1 cellular context compared by ENCODE assay signal in the genomic region with DNA sequence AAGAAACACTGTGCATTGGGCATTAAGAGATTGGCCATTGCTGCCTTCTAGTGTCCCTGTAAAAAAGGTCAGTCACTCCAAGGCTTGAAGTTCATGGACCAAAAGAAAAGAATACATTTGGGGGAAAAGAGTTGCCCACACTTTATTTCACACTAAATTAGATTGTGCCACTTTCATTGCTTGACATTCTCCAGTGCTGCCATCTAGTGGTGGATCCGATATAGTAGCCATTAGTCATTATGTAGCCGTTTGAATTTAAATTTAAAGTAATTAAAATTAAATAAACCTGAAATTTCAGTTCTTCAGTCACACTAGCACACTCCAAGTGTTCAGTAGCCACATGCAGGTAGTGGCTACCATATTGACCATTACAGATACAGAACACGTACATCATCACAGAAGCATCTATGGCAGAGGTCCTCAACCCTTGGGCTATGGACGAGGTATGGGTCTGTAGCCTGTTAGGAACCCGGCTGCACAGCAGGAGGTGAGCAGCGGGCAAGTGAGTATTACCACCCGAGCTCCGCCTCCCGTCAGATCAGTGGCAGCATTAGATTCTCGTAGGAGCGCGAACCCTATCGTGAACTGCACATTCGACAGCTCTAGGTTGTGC.
TF ChIP-seq lines count a peak whose summit lies in the region.

No MANE protein-coding gene starts in this region.

TF ChIP-seq in H1, 55 proteins besides CTCF, POLR2A, EP300 and RAD21 (continued from another document):
- no peak for TF ChIP-seq CBX8 (IDR thresholded peaks at IDR 0.05; ENCODE audit: borderline replicate concordance, low read depth, low read length)
- TF ChIP-seq SIX5 (IDR thresholded peaks at IDR 0.05; ENCODE audit: low read depth, low read length), result no peak
